ENCODE assay signal across 20 cellular contexts in genomic region chr3:105504440-105504951, GRCh38.
"Had no signal": no experiment of that assay in that cellular context is flagged by ENCODE, and none has a peak within 500 bp of the region (broad histone marks: within the 10 kb centered on the region; RNA-seq: fewer than 3 reads in every experiment).

No MANE protein-coding gene starts in this region.

- H3K27ac Mint-ChIP-seq: activated naive CD8-positive, alpha-beta T cell treated with anti-CD3 and anti-CD28 coated beads for 36 hours; effector memory CD8-positive, alpha-beta T cell; mesothelial cell of epicardium; stimulated activated naive CD8-positive, alpha-beta T cell treated with anti-CD3 and anti-CD28 coated beads, Interleukin-15, amount 100 ng/mL, for 72 hours had no signal

- ATAC-seq: effector memory CD8-positive, alpha-beta T cell; left colon; stimulated activated naive CD8-positive, alpha-beta T cell treated with anti-CD3 and anti-CD28 coated beads, Interleukin-15, amount 100 ng/mL, for 72 hours had no signal

- H3K27me3 ChIP-seq: esophagus squamous epithelium, suprapubic skin, vagina had no signal

- DNase-seq: activated CD4-positive, alpha-beta T cell treated with anti-CD3 and anti-CD28 coated beads, Interleukin-2, amount 50 U/mL, for 48 hours; activated naive CD4-positive, alpha-beta T cell; activated naive CD8-positive, alpha-beta T cell treated with anti-CD3 and anti-CD28 coated beads for 36 hours; activated T-cell treated with anti-CD3 and anti-CD28 coated beads for 4 hours; amniotic stem cell; dermis blood vessel endothelial cell; effector memory CD8-positive, alpha-beta T cell; esophagus squamous epithelium; left colon; nephron progenitor cell; stimulated activated CD4-positive, alpha-beta T cell treated with anti-CD3 and anti-CD28 coated beads, Interleukin-2, amount 100 ng/mL, for 24 hours; stimulated activated naive CD8-positive, alpha-beta T cell treated with anti-CD3 and anti-CD28 coated beads, Interleukin-15, amount 100 ng/mL, for 72 hours; T-helper 2 cell; trophoblast cell; WERI-Rb-1 had no signal

- H3K9me3 ChIP-seq: esophagus squamous epithelium, suprapubic skin, vagina had no signal

- H3K9me3 Mint-ChIP-seq: activated naive CD8-positive, alpha-beta T cell treated with anti-CD3 and anti-CD28 coated beads for 36 hours; effector memory CD8-positive, alpha-beta T cell; mesothelial cell of epicardium; nephron progenitor cell; stimulated activated naive CD8-positive, alpha-beta T cell treated with anti-CD3 and anti-CD28 coated beads, Interleukin-15, amount 100 ng/mL, for 72 hours had no signal

- H3K36me3 ChIP-seq: esophagus squamous epithelium, suprapubic skin, vagina, WERI-Rb-1 had no signal

- H3K4me3 Mint-ChIP-seq: activated naive CD8-positive, alpha-beta T cell treated with anti-CD3 and anti-CD28 coated beads for 36 hours; effector memory CD8-positive, alpha-beta T cell; mesothelial cell of epicardium; nephron progenitor cell; stimulated activated naive CD8-positive, alpha-beta T cell treated with anti-CD3 and anti-CD28 coated beads, Interleukin-15, amount 100 ng/mL, for 72 hours had no signal

- H3K4me3 ChIP-seq: esophagus squamous epithelium, lung, suprapubic skin, vagina had no signal

- H3K4me1 Mint-ChIP-seq: activated naive CD8-positive, alpha-beta T cell treated with anti-CD3 and anti-CD28 coated beads for 36 hours; stimulated activated naive CD8-positive, alpha-beta T cell treated with anti-CD3 and anti-CD28 coated beads, Interleukin-15, amount 100 ng/mL, for 72 hours had no signal

- H3K27me3 Mint-ChIP-seq: activated naive CD8-positive, alpha-beta T cell treated with anti-CD3 and anti-CD28 coated beads for 36 hours; effector memory CD8-positive, alpha-beta T cell; progenitor cell of endocrine pancreas; stimulated activated naive CD8-positive, alpha-beta T cell treated with anti-CD3 and anti-CD28 coated beads, Interleukin-15, amount 100 ng/mL, for 72 hours had no signal

- H3K36me3 Mint-ChIP-seq: activated naive CD8-positive, alpha-beta T cell treated with anti-CD3 and anti-CD28 coated beads for 36 hours; mesothelial cell of epicardium had no signal

- H3K4me1 ChIP-seq: esophagus squamous epithelium, suprapubic skin, vagina had no signal
